14 cellular contexts compared by ENCODE assay signal in genomic region chr2:71244302-71244660, GRCh38. TPM values are rescaled to one million over a fixed set of nuclear protein-coding genes. Genes with fewer than 3 reads are reported as not detected.
DNase-seq lines count a peak whose midpoint lies in the region; ATAC-seq and TF ChIP-seq lines count a peak whose summit lies in the region.
"Had no signal": no experiment of that assay in that cellular context is flagged by ENCODE, and none has a peak within 500 bp of the region (broad histone marks: within the 10 kb centered on the region; RNA-seq: fewer than 3 reads in every experiment).

No MANE protein-coding gene starts in this region.

- no peak overlapping the region for H3K4me3 ChIP-seq in Caco-2 (ENCODE audit: low read depth, low read length)
- no peak overlapping the region for H3K4me3 ChIP-seq in GM23338
- no peak overlapping the region for H3K4me3 ChIP-seq in right cardiac atrium (ENCODE audit: low read length)
- no peak overlapping the region for H3K4me3 ChIP-seq in gastrocnemius medialis
- H3K4me3 ChIP-seq: A549, GM23248 had no signal

- H3K9me3 Mint-ChIP-seq in Caco-2 (ENCODE audit: unreplicated experiment): no peaks in the 10 kb centered on the region
- H3K9me3 Mint-ChIP-seq in GM23338: peaks cover 3% of the 10 kb centered on the region; the same call in 1 of the 3 replicates

- H3K36me3 Mint-ChIP-seq in Caco-2 (ENCODE audit: insufficient read depth, unreplicated experiment) (no peaks in the 10 kb centered on the region), GM23338 (ENCODE audit: low read depth) (no peaks in the 10 kb centered on the region)
- H3K36me3 Mint-ChIP-seq: CD14-positive monocyte; CD8-positive, alpha-beta T cell had no signal

- H3F3A ChIP-seq in GM23338 (replicated peaks; ENCODE audit: low read depth): no peaks in the 10 kb centered on the region

- H3K27me3 ChIP-seq in Caco-2 (replicated peaks; ENCODE audit: control insufficient read depth, insufficient read depth, low read length) (no peaks in the 10 kb centered on the region), GM23338 (ENCODE audit: insufficient read depth) (no peaks in the 10 kb centered on the region), right cardiac atrium (ENCODE audit: control insufficient read depth, insufficient read depth) (no peaks in the 10 kb centered on the region), gastrocnemius medialis (no peaks in the 10 kb centered on the region)

- intact Hi-C loops in Caco-2 (cut with micrococcal nuclease; ENCODE audit: unreplicated experiment) (loop anchor here (1.0 kb wide), 2 partner anchors 17 to 33 kb away; partner anchors contain the start of gene PAIP2B), right cardiac atrium (cut with DNase I) (no loop called here), gastrocnemius medialis (cut with DNase I; ENCODE audit: low total_unique reads) (no loop called here)

- no peak for TF ChIP-seq POLR2A in gastrocnemius medialis (IDR thresholded peaks at IDR 0.05)

- CTCF ChIA-PET in Caco-2 (lab: Charles Lee): interaction anchor here (1.2 to 1.4 kb wide), 3 partner anchors 17 to 33 kb away, joined by 4 to 7 read pairs (median 4); partner anchors contain the start of gene PAIP2B

- TF ChIP-seq CTCF in Caco-2 (IDR thresholded peaks at IDR 0.05; ENCODE audit: insufficient read depth in 1 of 2, low read depth in 1 of 2, low read length in 1 of 2, severe bottlenecking in 1 of 2, unreplicated experiment in 1 of 2): no peak
- TF ChIP-seq CTCF in GM23338 (conservative IDR thresholded peaks at IDR 0.05; ENCODE audit: low read depth in 2 of 2): no peak
- TF ChIP-seq CTCF in gastrocnemius medialis (IDR thresholded peaks at IDR 0.05 in 4 of 5, conservative IDR thresholded peaks at IDR 0.05 in 1 of 5): no peak

- H3K4me2 ChIP-seq in GM23338: 0 out of 2 replicates have a peak overlapping the region, but pooled peaks have one; percentile 18
- H3K4me2 ChIP-seq: A549 had no signal

- no peaks in the 10 kb centered on the region; the same call in 1 of the 2 replicates for H4K20me1 ChIP-seq in GM23338 (replicated peaks; ENCODE audit: insufficient read depth)

- WGBS in right cardiac atrium: 45% methylated on average over 1 of the region's 1 CpG

- ATAC-seq in GM23338: no peak; the same call in 2 of the 3 replicates
- ATAC-seq in right cardiac atrium: peak in 1 of 2 donors; percentile 26
- peak in 1 of 2 donors; percentile 1 for ATAC-seq in gastrocnemius medialis
- ATAC-seq: CD8-positive, alpha-beta T cell had no signal

- H3K9me2 ChIP-seq in GM23338 (ENCODE audit: insufficient read depth): peaks cover 7% of the 10 kb centered on the region; the same call in 1 of the 2 replicates

- peaks cover 20% of the 10 kb centered on the region for H3K4me1 ChIP-seq in Caco-2
- H3K4me1 ChIP-seq in GM23338 (ENCODE audit: insufficient read depth): peaks cover 20% of the 10 kb centered on the region; the same call in 1 of the 2 replicates
- H3K4me1 ChIP-seq in right cardiac atrium (ENCODE audit: control insufficient read depth, insufficient read depth, low read length): peaks cover 8% of the 10 kb centered on the region
- H3K4me1 ChIP-seq in gastrocnemius medialis: peaks cover 44 to 47% of the 10 kb centered on the region in 2 donors
- H3K4me1 ChIP-seq: A549 had no signal

- H3K4me1 Mint-ChIP-seq in Caco-2 (ENCODE audit: low read depth, unreplicated experiment) (peaks cover 22% of the 10 kb centered on the region), GM23338 (peaks cover 6% of the 10 kb centered on the region; the same call in 2 of the 3 replicates)
- H3K4me1 Mint-ChIP-seq: CD14-positive monocyte had no signal

- no peak overlapping the region for H3K27ac ChIP-seq in GM23338 (ENCODE audit: low read depth)
- peak overlapping the region; percentile 70 for H3K27ac ChIP-seq in right cardiac atrium (ENCODE audit: low read length)
- H3K27ac ChIP-seq in gastrocnemius medialis: peak overlapping the region; percentile 74 to 87 (median 79)
- H3K27ac ChIP-seq: A549, GM23248 had no signal

- no peaks in the 10 kb centered on the region for H3K9me3 ChIP-seq in Caco-2
- H3K9me3 ChIP-seq in right cardiac atrium (ENCODE audit: control insufficient read depth, low read length): no peaks in the 10 kb centered on the region
- no peaks in the 10 kb centered on the region for H3K9me3 ChIP-seq in gastrocnemius medialis

- BruUV-seq in Caco-2 (replicated peaks; lab: Mats Ljungman, UMichigan): no TSS peak

- H3K27ac Mint-ChIP-seq in Caco-2 (ENCODE audit: unreplicated experiment) (peak overlapping the region; percentile 73), GM23338 (no peak overlapping the region)
- H3K27ac Mint-ChIP-seq: CD14-positive monocyte; CD8-positive, alpha-beta T cell had no signal

- no peaks in the 10 kb centered on the region for H3K36me3 ChIP-seq in Caco-2 (ENCODE audit: control insufficient read depth, insufficient read depth, low read length)
- no peaks in the 10 kb centered on the region for H3K36me3 ChIP-seq in GM23338 (ENCODE audit: insufficient read depth)
- no peaks in the 10 kb centered on the region for H3K36me3 ChIP-seq in gastrocnemius medialis

- in situ Hi-C loops in gastrocnemius medialis (cut with MboI; ENCODE audit: low sequenced_read_pairs in 4 of 4): no loop called here

- H3K27me3 Mint-ChIP-seq in Caco-2 (ENCODE audit: insufficient read depth, unreplicated experiment): no peaks in the 10 kb centered on the region
- no peaks in the 10 kb centered on the region for H3K27me3 Mint-ChIP-seq in GM23338 (ENCODE audit: insufficient read depth, low read depth, poor library complexity)

- H3K79me2 ChIP-seq in GM23338 (replicated peaks; ENCODE audit: insufficient read depth): no peaks in the 10 kb centered on the region

- H3K4me3 Mint-ChIP-seq in Caco-2 (ENCODE audit: unreplicated experiment) (peak overlapping the region; percentile 25), GM23338 (no peak overlapping the region)
- H3K4me3 Mint-ChIP-seq: CD14-positive monocyte; CD8-positive, alpha-beta T cell had no signal

- POLR2A ChIA-PET in Caco-2 (lab: Charles Lee): interaction anchor here (1.0 to 1.5 kb wide), 4 partner anchors 17 to 176 kb away, joined by 4 to 10 read pairs (median 7); partner anchors contain the start of genes NAGK, PAIP2B and ZNF638

- DNase-seq in Caco-2 (peak in 1 of 2 experiments; percentile 62), GM23338 (ENCODE audit: low spot score) (peak; percentile 41), right cardiac atrium (no peak), gastrocnemius medialis (no peak), cerebellar cortex (ENCODE audit: low spot score) (no peak), OCI-M2 (lab: John Stamatoyannopoulos, UW; ENCODE audit: unreplicated experiment) (no peak)
- DNase-seq: CD8-positive, alpha-beta T cell; COR-L47; DND-41; GF-D8; GM23248; H7 had no signal

- no peak overlapping the region for H2AFZ ChIP-seq in GM23338
- H2AFZ ChIP-seq: GM23248 had no signal

TF ChIP-seq in GM23338, 12 proteins besides CTCF, POLR2A, EP300 and RAD21 (continues in another document):
- TF ChIP-seq JUNB (IDR thresholded peaks at IDR 0.05; ENCODE audit: unreplicated experiment) (no peak), POLR2AphosphoS5 (IDR thresholded peaks at IDR 0.05; ENCODE audit: low read depth) (no peak), ZNF331 (CRISPR knock-in tag; IDR thresholded peaks at IDR 0.05; ENCODE audit: low read depth) (no peak)

RNA-seq across cellular contexts. Expression of gene PAIP2B, which starts 17.4 kb away (rescaled TPM):
- total RNA-seq in Caco-2 (2022) (9.1 and 9.9 TPM in 2 replicates), right cardiac atrium (10 to 100 TPM; 21.5 to 34.5 (median 30.9) TPM), gastrocnemius medialis (10 to 100 TPM; 14.6 to 32.6 (median 15.9) TPM)
- 27.4 and 29.7 TPM in 2 replicates for total RNA-seq in GM23338 (2014; rRNA removed; shearing (Covaris generic))
- polyA plus RNA-seq in GM23338 (2016; fragmentation: Nextera tagmentation; extraction: Ambion mirVana) (6.1 and 7.6 TPM in 2 replicates), right cardiac atrium (14.2 TPM)
